Comparison of ENCODE assay signal across 15 cellular contexts in genomic region chr21:36791150-36791549, GRCh38.
DNase-seq lines count a peak whose midpoint lies in the region; ATAC-seq and TF ChIP-seq lines count a peak whose summit lies in the region.
"Had no signal": no experiment of that assay in that cellular context is flagged by ENCODE, and none has a peak within 500 bp of the region (broad histone marks: within the 10 kb centered on the region; RNA-seq: fewer than 3 reads in every experiment).

No MANE protein-coding gene starts in this region.

- H3K4me1 Mint-ChIP-seq in central memory CD8-positive, alpha-beta T cell, result no peaks in the 10 kb centered on the region

- no peak for TF ChIP-seq POLR2A in esophagus squamous epithelium (IDR thresholded peaks at IDR 0.05)

- H3K27me3 Mint-ChIP-seq in central memory CD8-positive, alpha-beta T cell, result no peaks in the 10 kb centered on the region

- 44 to 66% methylated on average over 5 to 8 of the region's 9 CpGs for WGBS in esophagus squamous epithelium, 2 donors
- 44 to 60% methylated on average over 9 of the region's 9 CpGs for WGBS in aorta, 2 donors

- H3K36me3 Mint-ChIP-seq in central memory CD8-positive, alpha-beta T cell (ENCODE audit: insufficient read depth), result peaks cover 2% of the 10 kb centered on the region

- H3K4me1 ChIP-seq in esophagus squamous epithelium (peaks cover 3 to 51% (median 8%) of the 10 kb centered on the region in 3 donors), aorta (ENCODE audit: control insufficient read depth in 1 of 2, insufficient read depth in 2 of 2, low read length in 2 of 2) (no peaks in the 10 kb centered on the region)
- H3K4me1 ChIP-seq: Peyer's patch had no signal

- peak overlapping the region in 3 of 4 donors; percentile 22 to 29 (median 23) for H3K4me3 ChIP-seq in esophagus squamous epithelium
- H3K4me3 ChIP-seq in aorta (ENCODE audit: low read length in 2 of 2), result no peak overlapping the region
- H3K4me3 ChIP-seq: Peyer's patch, SJSA1 had no signal

- H3K36me3 ChIP-seq in esophagus squamous epithelium (no peaks in the 10 kb centered on the region), aorta (ENCODE audit: control insufficient read depth in 1 of 2, insufficient read depth in 2 of 2, low read length in 1 of 2) (no peaks in the 10 kb centered on the region)
- H3K36me3 ChIP-seq: Peyer's patch, SJSA1 had no signal

- H3K27me3 ChIP-seq in esophagus squamous epithelium (no peaks in the 10 kb centered on the region), aorta (ENCODE audit: control insufficient read depth in 1 of 2, insufficient read depth in 2 of 2, low read length in 1 of 2) (no peaks in the 10 kb centered on the region)
- H3K27me3 ChIP-seq: Peyer's patch, SJSA1 had no signal

- DNase-seq in NCI-H2227 treated with DMSO at 0.1 percent for 48 hours (lab: John Stamatoyannopoulos, UW) (peak; percentile 40), esophagus squamous epithelium (lab: John Stamatoyannopoulos, UW) (no peak), omental fat pad (ENCODE audit: low spot score) (no peak), ecto neural progenitor cell (ENCODE audit: low spot score) (no peak), aorta (no peak)
- DNase-seq in central memory CD8-positive, alpha-beta T cell (ENCODE audit: low spot score in 2 of 2), result no peak
- DNase-seq: ACHN; NCI-H1417 treated with DMSO at 0.1 percent for 48 hours; NCI-H187 treated with DMSO at 0.1 percent for 48 hours; NCI-H526 treated with DMSO at 0.1 percent for 48 hours; NK-92 treated with Interleukin-12 subunit alpha and Interleukin-12 subunit beta, amount 100 ng/mL, for 24 hours; Peyer's patch had no signal

- H3K27ac ChIP-seq in esophagus squamous epithelium, result peak overlapping the region in 3 of 4 donors; percentile 32 to 76 (median 66)
- no peak overlapping the region for H3K27ac ChIP-seq in aorta (ENCODE audit: low read depth in 1 of 2, low read length in 2 of 2)
- H3K27ac ChIP-seq: KMS-11, Peyer's patch, SJSA1 had no signal

- intact Hi-C loops in esophagus squamous epithelium (cut with DNase I), result no loop called here
- intact Hi-C loops in aorta (cut with DNase I), result no loop called here

- no peak for ATAC-seq in central memory CD8-positive, alpha-beta T cell (replicated peaks; ENCODE audit: extremely low read depth, poor library complexity, severe bottlenecking)
- ATAC-seq in omental fat pad (ENCODE audit: low FRiP score), result peak; percentile 51
- ATAC-seq in aorta (ENCODE audit: low FRiP score), result no peak
- ATAC-seq in HG03460 (IDR thresholded peaks at IDR 0.05; ENCODE audit: unreplicated experiment), result no peak

- H3K27ac Mint-ChIP-seq in central memory CD8-positive, alpha-beta T cell (ENCODE audit: low read depth), result peak overlapping the region; percentile 45

- H3K4me3 Mint-ChIP-seq in central memory CD8-positive, alpha-beta T cell, result no peak overlapping the region

- no peak for TF ChIP-seq CTCF in esophagus squamous epithelium (IDR thresholded peaks at IDR 0.05)
- TF ChIP-seq CTCF in omental fat pad (IDR thresholded peaks at IDR 0.05), result no peak

- no peaks in the 10 kb centered on the region for H3K9me3 Mint-ChIP-seq in central memory CD8-positive, alpha-beta T cell

- H3K9me3 ChIP-seq in esophagus squamous epithelium (peaks cover 0 to 7% (median 0%) of the 10 kb centered on the region in 3 donors), aorta (ENCODE audit: control insufficient read depth, low read length) (no peaks in the 10 kb centered on the region)
- H3K9me3 ChIP-seq: SJSA1 had no signal

Comparison
In these comparisons a context has a peak if more than half of its experiments do, and no peak if none do; other contexts are left out.
1. H3K27ac ChIP-seq: peak in esophagus squamous epithelium (3 of 4); none in aorta (0 of 2).
2. H3K4me3 ChIP-seq: peak in esophagus squamous epithelium (3 of 4); none in aorta (0 of 2).